ENCODE assay signal across 16 cellular contexts in genomic region chr11:69530278-69531070, GRCh38. TPM values are rescaled to one million over a fixed set of nuclear protein-coding genes. Genes with fewer than 3 reads are reported as not detected.
DNase-seq lines count a peak whose midpoint lies in the region; ATAC-seq and TF ChIP-seq lines count a peak whose summit lies in the region.
"Had no signal": no experiment of that assay in that cellular context is flagged by ENCODE, and none has a peak within 500 bp of the region (broad histone marks: within the 10 kb centered on the region; RNA-seq: fewer than 3 reads in every experiment).

No MANE protein-coding gene starts in this region.

- no peaks in the 10 kb centered on the region for H3K9me3 ChIP-seq in left lung
- no peaks in the 10 kb centered on the region for H3K9me3 ChIP-seq in testis
- H3K9me3 ChIP-seq: pancreas had no signal

- H3K27me3 ChIP-seq in left lung = no peaks in the 10 kb centered on the region
- H3K27me3 ChIP-seq in testis = no peaks in the 10 kb centered on the region
- H3K27me3 ChIP-seq: pancreas had no signal

- H3K27ac ChIP-seq in left lung (no peak overlapping the region), testis (no peak overlapping the region)
- H3K27ac ChIP-seq: pancreas had no signal

- H3K36me3 ChIP-seq in left lung (no peaks in the 10 kb centered on the region), testis (ENCODE audit: low read depth, missing control alignments) (no peaks in the 10 kb centered on the region)
- H3K36me3 ChIP-seq: pancreas had no signal

- 86 to 88% methylated on average over 19 of the region's 19 CpGs for WGBS in testis, 2 donors

- no peak for ATAC-seq in Right ventricle myocardium superior (ENCODE audit: poor library complexity)
- ATAC-seq in left lung = peak; percentile 68
- ATAC-seq in HG02973 (IDR thresholded peaks at IDR 0.05; ENCODE audit: unreplicated experiment) = no peak

- H3K4me3 ChIP-seq in left lung (no peak overlapping the region), testis (no peak overlapping the region)
- H3K4me3 ChIP-seq: pancreas had no signal

- no peak for TF ChIP-seq POLR2A in testis (IDR thresholded peaks at IDR 0.05)

- intact Hi-C loops in cardiac septum (cut with DNase I) (no loop called here), Right ventricle myocardium superior (cut with DNase I) (no loop called here), left lung (cut with DNase I) (no loop called here), testis (cut with DNase I; ENCODE audit: low total_unique reads) (no loop called here)

- H3K4me1 ChIP-seq in left lung (no peaks in the 10 kb centered on the region), testis (no peaks in the 10 kb centered on the region)
- H3K4me1 ChIP-seq: pancreas had no signal

- DNase-seq in cardiac septum (ENCODE audit: low spot score) (peak; percentile 71), Right ventricle myocardium superior (no peak), UCSD-AML1 (lab: John Stamatoyannopoulos, UW; ENCODE audit: unreplicated experiment) (peak; percentile 29), left lung (peak in 1 of 2 donors; percentile 62), testis (peak; percentile 21), NCI-H1105 (lab: John Stamatoyannopoulos, UW) (no peak), NCI-H1436 (lab: John Stamatoyannopoulos, UW) (no peak)
- DNase-seq: ACHN; activated CD4-positive, alpha-beta memory T cell treated with anti-CD3 and anti-CD28 coated beads, Interleukin-2, amount 10 ng/mL, durations not matched to agents 7 days and 5 days; activated naive CD4-positive, alpha-beta T cell treated with Interleukin-2 at 50 U/mL for 16 hours; DMS79; NCI-H2029 had no signal

- TF ChIP-seq CTCF in left lung (IDR thresholded peaks at IDR 0.05) = no peak
- no peak for TF ChIP-seq CTCF in testis (IDR thresholded peaks at IDR 0.05)

RNA-seq across cellular contexts. Expression of gene LINC01488, which starts 49.0 kb away (rescaled TPM):
- total RNA-seq in cardiac septum (0.19 TPM), Right ventricle myocardium superior (0.22 TPM), left lung (not detected), testis (not detected)
- polyA plus RNA-seq in testis (ENCODE audit: insufficient read depth, low read depth, low replicate concordance) = not detected
- total RNA-seq: activated CD4-positive, alpha-beta memory T cell treated with anti-CD3 and anti-CD28 coated beads, Interleukin-2, amount 10 ng/mL, durations not matched to agents 7 days and 5 days; bronchial epithelial cell; epithelial cell of proximal tubule; pancreas had no signal
- polyA plus RNA-seq: pancreas had no signal

Comparison
In these comparisons a context has a peak if more than half of its experiments do, and no peak if none do; other contexts are left out.
1. DNase-seq: peak in cardiac septum (single experiment), UCSD-AML1 (single experiment) and testis (single experiment); none in Right ventricle myocardium superior (single experiment), NCI-H1105 (single experiment) and NCI-H1436 (single experiment).